8 cellular contexts compared by ENCODE assay signal in genomic region chr17:14926526-14927122, GRCh38.
DNase-seq lines count a peak whose midpoint lies in the region; ATAC-seq, FAIRE-seq and TF ChIP-seq lines count a peak whose summit lies in the region.

No MANE protein-coding gene starts in this region.

- peaks cover 6% of the 10 kb centered on the region for H3K27me3 Mint-ChIP-seq in astrocyte (ENCODE audit: low read depth, unreplicated experiment)

- no peaks in the 10 kb centered on the region for H3K79me2 ChIP-seq in astrocyte (ENCODE audit: insufficient read depth, low read length)

- H3K4me1 ChIP-seq in astrocyte (ENCODE audit: insufficient read depth, low read length): no peaks in the 10 kb centered on the region

- H3K27me3 ChIP-seq in MG63 (no peaks in the 10 kb centered on the region), astrocyte (ENCODE audit: insufficient read depth, low read length) (peaks cover 4% of the 10 kb centered on the region)

- no peak overlapping the region for H3K4me3 Mint-ChIP-seq in astrocyte (ENCODE audit: unreplicated experiment)

- no peaks in the 10 kb centered on the region for H4K20me1 ChIP-seq in astrocyte (ENCODE audit: insufficient read depth, low read length)

- no peak overlapping the region for H3K4me2 ChIP-seq in astrocyte (ENCODE audit: low read length)

- H3K27ac Mint-ChIP-seq in astrocyte (ENCODE audit: unreplicated experiment): no peak overlapping the region

- H3K36me3 ChIP-seq in MG63 (no peaks in the 10 kb centered on the region), astrocyte (ENCODE audit: insufficient read depth, low read length) (no peaks in the 10 kb centered on the region)

- TF ChIP-seq CTCF in astrocyte (IDR thresholded peaks at IDR 0.05; ENCODE audit: insufficient read depth, low read depth, low read length): peak; percentile 81

- H3K9me3 ChIP-seq in MG63 (0 out of 2 replicates have a peak, but pooled peaks cover 2% of the 10 kb centered on the region), astrocyte (ENCODE audit: insufficient read depth, low read depth, low read length) (no peaks in the 10 kb centered on the region)

- no peak overlapping the region for H3K9ac ChIP-seq in astrocyte (ENCODE audit: low read length)

- H3K4me3 ChIP-seq in MG63 (no peak overlapping the region), astrocyte (ENCODE audit: insufficient read depth, low read depth, low read length) (no peak overlapping the region)

- peak; percentile 48 for DNase-seq in G401 (ENCODE audit: low spot score)
- peak; percentile 23 for DNase-seq in MG63
- peak; percentile 9 to 49 (median 33) for DNase-seq in T-helper 1 cell
- peak; percentile 35 for DNase-seq in astrocyte (ENCODE audit: low read depth)
- DNase-seq in iPS-NIHi11 (ENCODE audit: low spot score): peak; percentile 59
- peak; percentile 4 to 43 for DNase-seq in stimulated activated CD4-positive, alpha-beta T cell treated with anti-CD3 and anti-CD28 coated beads, Interleukin-15, amount 100 ng/mL, for 48 hours (ENCODE audit: low read depth in 2 of 2)
- DNase-seq in T1000 (lab: John Stamatoyannopoulos, UW): no peak

- no peaks in the 10 kb centered on the region for H3K9me3 Mint-ChIP-seq in astrocyte (ENCODE audit: unreplicated experiment)

- H3K27ac ChIP-seq in astrocyte (ENCODE audit: low read depth, low read length): no peak overlapping the region

- H2AFZ ChIP-seq in astrocyte (ENCODE audit: low read depth, low read length): no peak overlapping the region

- no peak for ATAC-seq in HG02571 (IDR thresholded peaks at IDR 0.05; ENCODE audit: unreplicated experiment)

- peak; percentile 49 for FAIRE-seq in astrocyte (lab: Jason Lieb, UNC)

- in situ Hi-C loops in G401 (cut with HindIII; ENCODE audit: low sequenced_read_pairs): no loop called here

- no peaks in the 10 kb centered on the region for H3K4me1 Mint-ChIP-seq in astrocyte (ENCODE audit: low read depth, unreplicated experiment)

- no peaks in the 10 kb centered on the region for H3K36me3 Mint-ChIP-seq in astrocyte (ENCODE audit: low read depth, unreplicated experiment)
